ENCODE assay signal across 1 cellular context in genomic region chr10:28915989-28916588, GRCh38.
TF ChIP-seq lines count a peak whose summit lies in the region.

No MANE protein-coding gene starts in this region.

TF ChIP-seq in HepG2, 621 proteins besides CTCF, POLR2A, EP300 and RAD21 (continued from another document and continues in another):
- TF ChIP-seq ZNF609 (CRISPR knock-in tag; IDR thresholded peaks at IDR 0.05; ENCODE audit: borderline replicate concordance): peak; percentile 72; the same call in 1 of the 2 replicates
- TF ChIP-seq YEATS2 (CRISPR knock-in tag; IDR thresholded peaks at IDR 0.05; ENCODE audit: borderline replicate concordance): peak; percentile 33; the same call in 1 of the 2 replicates
- TF ChIP-seq SOX6 (IDR thresholded peaks at IDR 0.05): no peak
- TF ChIP-seq SOX6 (CRISPR knock-in tag; IDR thresholded peaks at IDR 0.05): peak; percentile 60; the same call in 1 of the 2 replicates
- TF ChIP-seq ZBTB34 (CRISPR knock-in tag; IDR thresholded peaks at IDR 0.05): 0 out of 2 replicates have a peak, but pooled peaks have one; percentile 19
- TF ChIP-seq HOXA3 (CRISPR knock-in tag; IDR thresholded peaks at IDR 0.05): peak; percentile 70; the same call in 1 of the 2 replicates
- TF ChIP-seq HNF4A (CRISPR knock-in tag; IDR thresholded peaks at IDR 0.05): peak; percentile 79
- no peak for TF ChIP-seq NR2F6 (IDR thresholded peaks at IDR 0.05)
- peak; percentile 8; the same call in 1 of the 2 replicates for TF ChIP-seq NR2F6 (CRISPR knock-in tag; IDR thresholded peaks at IDR 0.05)
- peak; percentile 65 for TF ChIP-seq FOXK1 (CRISPR knock-in tag; IDR thresholded peaks at IDR 0.05; ENCODE audit: borderline replicate concordance, low read depth)
- 0 out of 2 replicates have a peak, but pooled peaks have one; percentile 47 for TF ChIP-seq HNF1B (CRISPR knock-in tag; IDR thresholded peaks at IDR 0.05)
- peak; percentile 70; the same call in 1 of the 2 replicates for TF ChIP-seq ZNF331 (CRISPR knock-in tag; IDR thresholded peaks at IDR 0.05)
- peak; percentile 73; the same call in 1 of the 2 replicates for TF ChIP-seq ZNF644 (CRISPR knock-in tag; IDR thresholded peaks at IDR 0.05; ENCODE audit: low read depth)
- TF ChIP-seq ZNF607 (CRISPR knock-in tag; IDR thresholded peaks at IDR 0.05; ENCODE audit: borderline replicate concordance): peak; percentile 54; the same call in 1 of the 2 replicates
- peak; percentile 61; the same call in 1 of the 2 replicates for TF ChIP-seq MIER2 (CRISPR knock-in tag; IDR thresholded peaks at IDR 0.05)
- TF ChIP-seq DMAP1 (CRISPR knock-in tag; IDR thresholded peaks at IDR 0.05): 0 out of 2 replicates have a peak, but pooled peaks have one; percentile 44
- peak; percentile 29 to 34; a peak in 1 of 4 replicates for TF ChIP-seq HMGXB4 (CRISPR knock-in tag; IDR thresholded peaks at IDR 0.05; ENCODE audit: borderline replicate concordance in 1 of 2, low read depth in 1 of 2)
- TF ChIP-seq NCOA2 (CRISPR knock-in tag; IDR thresholded peaks at IDR 0.05): peak; percentile 73
- peak; percentile 5 to 25; a peak in 2 of 4 replicates for TF ChIP-seq MAFK (conservative IDR thresholded peaks at IDR 0.05 in 1 of 2, IDR thresholded peaks at IDR 0.05 in 1 of 2; ENCODE audit: low read length in 2 of 2)
- TF ChIP-seq SPEN (CRISPR knock-in tag; IDR thresholded peaks at IDR 0.05; ENCODE audit: low read depth): peak; percentile 20; the same call in 1 of the 2 replicates
- peak; percentile 87 for TF ChIP-seq FOXP4 (CRISPR knock-in tag; IDR thresholded peaks at IDR 0.05)
- peak; percentile 84; the same call in 1 of the 2 replicates for TF ChIP-seq HOMEZ (CRISPR knock-in tag; IDR thresholded peaks at IDR 0.05; ENCODE audit: low read depth)
- TF ChIP-seq FOXO1 (CRISPR knock-in tag; IDR thresholded peaks at IDR 0.05): peak; percentile 81
- TF ChIP-seq TFAP4 (IDR thresholded peaks at IDR 0.05; ENCODE audit: borderline replicate concordance, low read depth): peak; percentile 94
- 0 out of 2 replicates have a peak, but pooled peaks have one; percentile 18 for TF ChIP-seq ZNF121 (CRISPR knock-in tag; IDR thresholded peaks at IDR 0.05)
- peak; percentile 68; the same call in 1 of the 2 replicates for TF ChIP-seq ZBTB21 (CRISPR knock-in tag; IDR thresholded peaks at IDR 0.05)
- peak; percentile 59; the same call in 1 of the 2 replicates for TF ChIP-seq ETV5 (CRISPR knock-in tag; IDR thresholded peaks at IDR 0.05; ENCODE audit: borderline replicate concordance)
- TF ChIP-seq PHF5A (CRISPR knock-in tag; IDR thresholded peaks at IDR 0.05; ENCODE audit: low read depth, unreplicated experiment): peak; percentile 34
- no peak for TF ChIP-seq ZNF83 (CRISPR knock-in tag; IDR thresholded peaks at IDR 0.05; ENCODE audit: borderline replicate concordance)
- TF ChIP-seq FOXP1 (IDR thresholded peaks at IDR 0.05): no peak
- TF ChIP-seq FOXP1 (CRISPR knock-in tag; IDR thresholded peaks at IDR 0.05): peak; percentile 73; the same call in 1 of the 2 replicates
- TF ChIP-seq CREM (IDR thresholded peaks at IDR 0.05): peak; percentile 55
- no peak for TF ChIP-seq CREM (CRISPR knock-in tag; IDR thresholded peaks at IDR 0.05)
- peak; percentile 43; the same call in 1 of the 2 replicates for TF ChIP-seq CEBPG (CRISPR knock-in tag; IDR thresholded peaks at IDR 0.05)
- peak; percentile 57; the same call in 1 of the 2 replicates for TF ChIP-seq CREB1 (IDR thresholded peaks at IDR 0.05)
- peak; percentile 58; the same call in 1 of the 2 replicates for TF ChIP-seq CREB1 (CRISPR knock-in tag; IDR thresholded peaks at IDR 0.05)
- TF ChIP-seq KLF6 (CRISPR knock-in tag; IDR thresholded peaks at IDR 0.05): 0 out of 2 replicates have a peak, but pooled peaks have one; percentile 54
- TF ChIP-seq ZNF512B (CRISPR knock-in tag; IDR thresholded peaks at IDR 0.05; ENCODE audit: borderline replicate concordance): 0 out of 2 replicates have a peak, but pooled peaks have one; percentile 36
- TF ChIP-seq ZNF546 (CRISPR knock-in tag; conservative IDR thresholded peaks at IDR 0.05): no peak
- 0 out of 2 replicates have a peak, but pooled peaks have one; percentile 34 for TF ChIP-seq HHEX (CRISPR knock-in tag; IDR thresholded peaks at IDR 0.05)
- peak; percentile 89 for TF ChIP-seq TEAD3 (CRISPR knock-in tag; optimal IDR thresholded peaks at IDR 0.05; ENCODE audit: borderline replicate concordance)
- peak; percentile 90 for TF ChIP-seq ZNF12 (CRISPR knock-in tag; IDR thresholded peaks at IDR 0.05)
- TF ChIP-seq SMC3 (IDR thresholded peaks at IDR 0.05; ENCODE audit: low read length): peak; percentile 21; the same call in 1 of the 2 replicates
- TF ChIP-seq ZFP1 (CRISPR knock-in tag; IDR thresholded peaks at IDR 0.05): 0 out of 2 replicates have a peak, but pooled peaks have one; percentile 46
- TF ChIP-seq PITX1 (CRISPR knock-in tag; IDR thresholded peaks at IDR 0.05): peak; percentile 59; the same call in 1 of the 2 replicates
- TF ChIP-seq ERF (CRISPR knock-in tag; IDR thresholded peaks at IDR 0.05): peak; percentile 58
